Comparison of ENCODE assay signal across 10 cellular contexts in the genomic region with DNA sequence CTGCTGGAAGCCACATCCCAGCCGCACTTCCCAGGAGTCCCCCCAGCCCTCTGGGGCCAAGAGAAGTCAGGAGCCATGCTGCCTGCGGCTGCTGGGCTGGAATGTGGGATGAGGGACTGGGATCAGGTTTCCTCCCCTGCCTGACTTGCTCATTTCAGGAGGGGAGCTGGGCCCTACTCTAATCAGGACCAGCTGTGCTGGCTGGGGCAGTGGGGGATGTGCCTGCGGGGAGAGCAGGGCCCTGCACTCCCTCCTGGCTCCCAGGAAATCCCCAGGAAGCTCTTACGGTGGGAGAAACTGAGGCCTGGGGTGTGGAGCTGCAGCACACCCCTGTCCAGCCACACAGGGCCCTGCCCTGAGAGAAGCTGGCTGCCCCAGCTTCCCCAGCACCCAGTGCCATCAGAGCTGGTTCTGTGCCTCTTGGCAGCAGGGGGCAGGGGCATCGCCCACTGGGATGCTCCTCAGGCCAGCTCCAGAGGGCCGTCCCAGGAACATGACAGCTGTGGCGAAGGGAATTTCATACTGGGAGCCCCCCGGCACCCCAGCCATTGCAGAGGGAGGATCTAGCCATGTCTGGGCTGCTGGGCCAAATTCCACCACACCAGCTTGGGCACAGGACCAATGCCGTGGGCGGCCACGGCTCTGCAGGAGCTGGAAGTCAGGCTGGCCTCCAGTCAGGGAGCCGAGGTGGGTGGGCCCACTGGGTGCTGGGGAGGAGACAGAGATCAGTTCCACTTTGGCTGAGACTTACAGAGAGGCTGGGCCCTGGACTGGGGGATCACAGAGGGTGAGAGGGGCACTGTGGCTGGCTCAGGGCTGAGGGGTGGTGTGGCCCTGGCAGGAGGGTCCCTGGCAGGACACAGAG. TPM values are rescaled to one million over a fixed set of nuclear protein-coding genes. Genes with fewer than 3 reads are reported as not detected.
DNase-seq lines count a peak whose midpoint lies in the region; ATAC-seq, FAIRE-seq and TF ChIP-seq lines count a peak whose summit lies in the region.
"Had no signal": no experiment of that assay in that cellular context is flagged by ENCODE, and none has a peak within 500 bp of the region (broad histone marks: within the 10 kb centered on the region; RNA-seq: fewer than 3 reads in every experiment).

No MANE protein-coding gene starts in this region.

- peak overlapping the region; percentile 31 for H4K91ac ChIP-seq in H1 (replicated peaks; ENCODE audit: insufficient read length, low read length)

- peak overlapping the region; percentile 97 for H2BK15ac ChIP-seq in H1 (ENCODE audit: low read length)

- TF ChIP-seq POLR2A in H1 (IDR thresholded peaks at IDR 0.05; ENCODE audit: control extremely low read depth in 1 of 2, low read depth in 2 of 2, low read length in 2 of 2), result no peak

- H3K23ac ChIP-seq in H1 (ENCODE audit: insufficient read length), result no peak overlapping the region

- H3K56ac ChIP-seq in H1 (replicated peaks; ENCODE audit: insufficient read length, low read depth, low read length), result no peak overlapping the region

- H2AK5ac ChIP-seq in H1 (ENCODE audit: low read depth, low read length), result no peak overlapping the region; the same call in 1 of the 2 replicates

- peak overlapping the region; percentile 43 for H2BK120ac ChIP-seq in H1 (replicated peaks; ENCODE audit: low read depth, low read length)

- TF ChIP-seq RAD21 in H1 (IDR thresholded peaks at IDR 0.05 in 1 of 2, conservative IDR thresholded peaks at IDR 0.05 in 1 of 2; ENCODE audit: low read depth in 2 of 2, low read length in 2 of 2), result peak in 1 of 2 experiments; percentile 23; a peak in 1 of 4 replicates

- H3K4me3 Mint-ChIP-seq in stimulated activated memory B cell treated with anti-CD40 and anti-IgM and Interleukin-4, amounts not matched to agents 10 μg/mL and 1 μg/mL and 100 μg/mL, for 72 hours, result no peak overlapping the region

- CTCF ChIA-PET in H1 (lab: Charles Lee; ENCODE audit: partially characterized antibody), result interaction anchor here (0.6 to 2.5 kb wide), 11 partner anchors 20 to 677 kb away, joined by 3 to 13 read pairs (median 4); no protein-coding TSS in a partner anchor

- peak; percentile 52 for FAIRE-seq in H1 (lab: Jason Lieb, UNC)

- H3K9me3 ChIP-seq in H1 (ENCODE audit: insufficient read depth in 2 of 2, low read depth in 1 of 2, low read length in 1 of 2) (no peaks in the 10 kb centered on the region), muscle layer of colon (ENCODE audit: low read length) (no peaks in the 10 kb centered on the region)

- H3K4me3 ChIP-seq in AG09309 (ENCODE audit: control insufficient read depth, low read depth, low read length) (peak overlapping the region; percentile 13; the same call in 1 of the 2 replicates), H1 (ENCODE audit: extremely low read depth in 1 of 4, insufficient read depth in 2 of 4, low read depth in 3 of 4, low read length in 4 of 4) (no peak overlapping the region), muscle layer of colon (ENCODE audit: low read depth in 1 of 2, low read length in 2 of 2) (peak overlapping the region in 1 of 2 donors; percentile 5)

- no peak overlapping the region for H2BK20ac ChIP-seq in H1 (ENCODE audit: low read length)

- H3K9me3 Mint-ChIP-seq in stimulated activated memory B cell treated with anti-CD40 and anti-IgM and Interleukin-4, amounts not matched to agents 10 μg/mL and 1 μg/mL and 100 μg/mL, for 72 hours, result no peaks in the 10 kb centered on the region

- H3K79me2 ChIP-seq in H1 (ENCODE audit: control insufficient read depth in 1 of 2, insufficient read depth in 2 of 2, low read length in 2 of 2), result no peaks in the 10 kb centered on the region

- H3K4me1 ChIP-seq in H1 (replicated peaks in 1 of 4; ENCODE audit: control insufficient read depth in 3 of 4, insufficient read depth in 4 of 4, low read length in 3 of 4) (peaks cover 0 to 25% (median 18%) of the 10 kb centered on the region in 4 experiments; a peak in 6 of 7 replicates), muscle layer of colon (ENCODE audit: insufficient read depth, low read length) (peaks cover 14% of the 10 kb centered on the region)

- H2BK5ac ChIP-seq in H1 (ENCODE audit: low read depth, low read length), result peak overlapping the region; percentile 71; the same call in 1 of the 2 replicates

- peaks cover 4% of the 10 kb centered on the region for H3K4me1 Mint-ChIP-seq in stimulated activated memory B cell treated with anti-CD40 and anti-IgM and Interleukin-4, amounts not matched to agents 10 μg/mL and 1 μg/mL and 100 μg/mL, for 72 hours

- no peak for ATAC-seq in HG02571 (IDR thresholded peaks at IDR 0.05; ENCODE audit: unreplicated experiment)
- no peak for ATAC-seq in stimulated activated memory B cell treated with anti-CD40 and anti-IgM and Interleukin-4, amounts not matched to agents 10 μg/mL and 1 μg/mL and 100 μg/mL, for 72 hours

- 0 out of 2 replicates have a peak overlapping the region, but pooled peaks have one; percentile 26 for H2AFZ ChIP-seq in H1 (ENCODE audit: low read length)

- H3K36me3 ChIP-seq in H1 (ENCODE audit: control insufficient read depth in 2 of 4, insufficient read depth in 4 of 4, low read length in 3 of 4), result no peaks in the 10 kb centered on the region
- no peaks in the 10 kb centered on the region for H3K36me3 ChIP-seq in muscle layer of colon (ENCODE audit: insufficient read depth, low read length)

- peak; percentile 75 for DNase-seq in AG09309 (ENCODE audit: low read depth)
- peak; percentile 28 for DNase-seq in NCI-H1694 (lab: John Stamatoyannopoulos, UW)
- peak; percentile 43 to 61 for DNase-seq in H1 (ENCODE audit: low read depth in 1 of 2, low spot score in 2 of 2)
- DNase-seq in Kasumi-1 (lab: John Stamatoyannopoulos, UW), result no peak
- no peak for DNase-seq in NCI-H2029 treated with DMSO at 0.1 percent for 48 hours (lab: John Stamatoyannopoulos, UW)
- DNase-seq: NCI-H526 had no signal

- POLR2A ChIA-PET in H1 (lab: Charles Lee; ENCODE audit: partially characterized antibody), result interaction anchor here (0.8 to 1.6 kb wide), 3 partner anchors 92 to 154 kb away, joined by 3 to 5 read pairs (median 4); no protein-coding TSS in a partner anchor

- peaks cover under 1% of the 10 kb centered on the region; the same call in 1 of the 2 replicates for H3K23me2 ChIP-seq in H1 (ENCODE audit: low read depth, low read length)

- no peak overlapping the region for H3K27ac Mint-ChIP-seq in stimulated activated memory B cell treated with anti-CD40 and anti-IgM and Interleukin-4, amounts not matched to agents 10 μg/mL and 1 μg/mL and 100 μg/mL, for 72 hours

- H3K79me1 ChIP-seq in H1 (ENCODE audit: low read depth, low read length), result no peaks in the 10 kb centered on the region

- TF ChIP-seq CTCF in AG09309 (IDR thresholded peaks at IDR 0.05; ENCODE audit: control insufficient read depth, insufficient read depth, low read depth, low read length, missing control alignments) (no peak), H1 (IDR thresholded peaks at IDR 0.05; ENCODE audit: control extremely low read depth in 1 of 3, insufficient read depth in 1 of 3, low read depth in 1 of 3, low read length in 3 of 3) (no peak)

- peak overlapping the region; percentile 54 for H3K4ac ChIP-seq in H1 (replicated peaks; ENCODE audit: insufficient read length, low read depth, low read length)

- peak overlapping the region; percentile 81; the same call in 1 of the 2 replicates for H3K18ac ChIP-seq in H1 (ENCODE audit: extremely low read depth, low read length)

- peak overlapping the region; percentile 80 for H4K8ac ChIP-seq in H1 (ENCODE audit: extremely low read depth, insufficient read depth, low read length)

- TF ChIP-seq EP300 in H1 (IDR thresholded peaks at IDR 0.05; ENCODE audit: borderline replicate concordance in 1 of 2, low read depth in 2 of 2, low read length in 2 of 2), result no peak

- peak overlapping the region in 1 of 2 experiments; percentile 50; a peak in 2 of 4 replicates for H3K4me2 ChIP-seq in H1 (ENCODE audit: insufficient read depth in 1 of 2, low read depth in 2 of 2, low read length in 2 of 2)

- WGBS in H1 (ENCODE audit: extremely low coverage in 1 of 2, insufficient coverage in 1 of 2, insufficient read length in 1 of 2, insufficient replicate concordance in 2 of 2, low coverage in 1 of 2, low lambda C conversion rate in 2 of 2, missing lambda C conversion rate in 1 of 2), 2 experiments, result 72% methylated on average over 12 of the region's 12 CpGs; no CpG with 5 or more reads in 1 of the 2 experiments

- peaks cover 26% of the 10 kb centered on the region for H3K27me3 Mint-ChIP-seq in stimulated activated memory B cell treated with anti-CD40 and anti-IgM and Interleukin-4, amounts not matched to agents 10 μg/mL and 1 μg/mL and 100 μg/mL, for 72 hours

- H4K5ac ChIP-seq in H1 (ENCODE audit: insufficient read length, low read depth, low read length), result peak overlapping the region; percentile 41

- H3K14ac ChIP-seq in H1 (ENCODE audit: insufficient read length), result no peak overlapping the region

- H2BK12ac ChIP-seq in H1 (ENCODE audit: low read depth, low read length), result peak overlapping the region; percentile 84; the same call in 1 of the 2 replicates

- H4K20me1 ChIP-seq in H1 (replicated peaks in 1 of 2; ENCODE audit: control insufficient read depth in 1 of 2, insufficient read depth in 2 of 2, low read length in 2 of 2), result peaks cover 0 to 3% of the 10 kb centered on the region in 2 experiments

- no peak overlapping the region for H3K27ac ChIP-seq in H1 (ENCODE audit: low read depth, low read length)
- peak overlapping the region; percentile 73 for H3K27ac ChIP-seq in muscle layer of colon (ENCODE audit: low read depth, low read length)

- H3K9ac ChIP-seq in H1 (replicated peaks in 1 of 4; ENCODE audit: extremely low read depth in 1 of 4, low read depth in 3 of 4, low read length in 3 of 4) (no peak overlapping the region), muscle layer of colon (ENCODE audit: low read length) (no peak overlapping the region)

- H3K36me3 Mint-ChIP-seq in stimulated activated memory B cell treated with anti-CD40 and anti-IgM and Interleukin-4, amounts not matched to agents 10 μg/mL and 1 μg/mL and 100 μg/mL, for 72 hours, result no peaks in the 10 kb centered on the region

- H3K27me3 ChIP-seq in H1 (replicated peaks in 1 of 4; ENCODE audit: control insufficient read depth in 3 of 4, extremely low read depth in 1 of 4, insufficient read depth in 3 of 4, low read length in 3 of 4) (peaks cover 0 to 8% (median 3%) of the 10 kb centered on the region in 4 experiments; a peak in 5 of 7 replicates), muscle layer of colon (ENCODE audit: control insufficient read depth in 1 of 2, insufficient read depth in 2 of 2, low read length in 2 of 2) (peaks cover 0 to 4% of the 10 kb centered on the region in 2 donors)

RNA-seq across cellular contexts. Expression of gene PRSS38, which starts 21.3 kb away (rescaled TPM):
- total RNA-seq in H1 (2021; fragmentation: NEBNext Ultra II Directional; extraction: Animal tissue kit (Norgen Biotek cat#: 25700)), result not detected in 2 replicates
- not detected in 2 replicates for polyA plus RNA-seq in H1 (2011; rRNA removed)
- polyA plus RNA-seq in H1 (2011; cell fraction: cytosol; rRNA removed), result not detected
- not detected for polyA plus RNA-seq in H1 (2011; cell fraction: nucleus; rRNA removed)
- polyA plus RNA-seq in H1 (2012, experiment 1 of 2), result not detected in 4 replicates
- not detected for polyA plus RNA-seq in H1 (2012, experiment 2 of 2)
- not detected for polyA plus RNA-seq in H1 (2013, experiment 1 of 2)
- not detected for polyA plus RNA-seq in H1 (2013, experiment 2 of 2)
- not detected in 2 replicates for polyA minus RNA-seq in H1 (2011; rRNA and poly(A)+ RNA removed)
- polyA minus RNA-seq in H1 (2011; cell fraction: cytosol; rRNA and poly(A)+ RNA removed), result not detected
- not detected for polyA minus RNA-seq in H1 (2011; cell fraction: nucleus; rRNA and poly(A)+ RNA removed)
- total RNA-seq: kidney epithelial cell had no signal

RNA-seq across cellular contexts. Expression of gene SNAP47, which starts 58.9 kb away (rescaled TPM):
- total RNA-seq in H1 (2021; fragmentation: NEBNext Ultra II Directional; extraction: Animal tissue kit (Norgen Biotek cat#: 25700)), result 34.5 and 42.2 TPM in 2 replicates
- 37.6 and 50.6 TPM in 2 replicates for polyA plus RNA-seq in H1 (2011; rRNA removed)
- polyA plus RNA-seq in H1 (2011; cell fraction: cytosol; rRNA removed), result 49.1 TPM
- polyA plus RNA-seq in H1 (2011; cell fraction: nucleus; rRNA removed), result 50.5 TPM
- 35.1 to 40.8 TPM (median 39.9 TPM) in 4 replicates for polyA plus RNA-seq in H1 (2012, experiment 1 of 2)
- 46.2 TPM for polyA plus RNA-seq in H1 (2012, experiment 2 of 2)
- polyA plus RNA-seq in H1 (2013, experiment 1 of 2), result 20.2 TPM
- polyA plus RNA-seq in H1 (2013, experiment 2 of 2), result 20.5 TPM
- polyA minus RNA-seq in H1 (2011; rRNA and poly(A)+ RNA removed), result 38.0 and 45.5 TPM in 2 replicates
- 21.7 TPM for polyA minus RNA-seq in H1 (2011; cell fraction: cytosol; rRNA and poly(A)+ RNA removed)
- polyA minus RNA-seq in H1 (2011; cell fraction: nucleus; rRNA and poly(A)+ RNA removed), result 58.7 TPM

RNA-seq across cellular contexts. Expression of gene JMJD4, which starts 59.1 kb away (rescaled TPM):
- 13.0 and 13.2 TPM in 2 replicates for total RNA-seq in H1 (2021; fragmentation: NEBNext Ultra II Directional; extraction: Animal tissue kit (Norgen Biotek cat#: 25700))
- polyA plus RNA-seq in H1 (2011; rRNA removed), result 23.3 and 34.0 TPM in 2 replicates
- polyA plus RNA-seq in H1 (2011; cell fraction: cytosol; rRNA removed), result 16.8 TPM
- 32.3 TPM for polyA plus RNA-seq in H1 (2011; cell fraction: nucleus; rRNA removed)
- polyA plus RNA-seq in H1 (2012, experiment 1 of 2), result 7.5 to 14.7 TPM (median 13.9 TPM) in 4 replicates
- polyA plus RNA-seq in H1 (2012, experiment 2 of 2), result 14.4 TPM
- 6.7 TPM for polyA plus RNA-seq in H1 (2013, experiment 1 of 2)
- 6.6 TPM for polyA plus RNA-seq in H1 (2013, experiment 2 of 2)
- 28.2 and 34.3 TPM in 2 replicates for polyA minus RNA-seq in H1 (2011; rRNA and poly(A)+ RNA removed)
- polyA minus RNA-seq in H1 (2011; cell fraction: cytosol; rRNA and poly(A)+ RNA removed), result 14.8 TPM
- polyA minus RNA-seq in H1 (2011; cell fraction: nucleus; rRNA and poly(A)+ RNA removed), result 83.8 TPM

Comparison
In these comparisons a context has a peak if more than half of its experiments do, and no peak if none do; other contexts are left out.
1. DNase-seq: peak in AG09309 (single experiment), NCI-H1694 (single experiment) and H1 (2 of 2); none in Kasumi-1 (0 of 2) and NCI-H2029 treated with DMSO at 0.1 percent for 48 hours (single experiment).